Comparison of ENCODE assay signal across 8 cellular contexts in the genomic region with DNA sequence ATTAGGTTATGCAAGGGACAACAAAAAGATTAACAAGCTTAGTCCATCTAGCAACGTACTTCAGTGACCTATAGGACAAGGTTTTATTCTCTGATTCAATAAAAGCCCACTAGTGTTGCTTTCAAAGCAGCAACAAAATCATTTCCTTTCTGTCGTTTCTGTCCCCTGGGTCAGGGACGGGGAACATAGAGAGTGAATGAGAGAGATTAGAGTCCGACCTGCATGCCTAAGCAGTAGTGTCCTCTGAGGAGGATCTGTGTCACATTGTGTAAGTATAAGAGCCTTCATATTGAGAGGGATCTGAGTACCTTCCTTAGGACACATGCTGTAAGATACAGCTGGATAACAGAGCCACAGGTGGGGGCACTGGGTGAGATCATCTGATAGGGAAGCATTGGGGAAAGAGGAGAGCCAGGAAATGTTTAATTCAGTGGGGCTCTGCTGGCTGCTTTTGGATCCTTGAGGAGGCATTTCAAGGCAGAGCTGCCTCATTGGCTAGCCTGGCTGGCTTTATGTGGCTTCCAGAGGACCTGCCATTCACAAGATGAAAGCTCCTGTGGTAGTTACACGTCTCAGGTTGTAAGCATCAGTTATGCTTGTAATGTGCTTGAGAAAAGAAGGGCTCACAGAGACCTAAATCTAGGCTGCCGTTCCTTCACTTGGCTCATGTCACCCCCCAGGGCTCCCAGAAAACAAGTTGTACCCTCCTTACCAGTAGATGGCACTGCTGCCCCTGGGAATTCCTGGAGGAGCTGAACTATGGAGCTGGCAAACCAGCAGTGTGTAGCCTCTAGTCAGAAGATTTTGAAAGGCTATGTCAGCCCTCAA. TPM values are rescaled to one million over a fixed set of nuclear protein-coding genes. Genes with fewer than 3 reads are reported as not detected.
DNase-seq lines count a peak whose midpoint lies in the region; ATAC-seq and TF ChIP-seq lines count a peak whose summit lies in the region.

No MANE protein-coding gene starts in this region.

- peak; percentile 44 for DNase-seq in DMS53 treated with DMSO at 0.1 percent for 48 hours (lab: John Stamatoyannopoulos, UW; ENCODE audit: unreplicated experiment)
- peak; percentile 40 for DNase-seq in GOT3 (lab: John Stamatoyannopoulos, UW)
- DNase-seq in NCI-H2081 (lab: John Stamatoyannopoulos, UW) = peak; percentile 89 to 93
- peak; percentile 86 for DNase-seq in WERI-Rb-1

- 23 to 36% methylated on average over 4 to 6 of the region's 6 CpGs for whole genome bisulfite sequencing in gastroesophageal sphincter (ENCODE audit: low coverage in 1 of 2), 2 donors

- no peak overlapping the region for H3K27ac ChIP-seq in WERI-Rb-1
- H3K27ac ChIP-seq in gastroesophageal sphincter = peak overlapping the region in 3 of 4 donors; percentile 0 to 71 (median 58)
- peak overlapping the region; percentile 6 for H3K27ac ChIP-seq in parathyroid adenoma

- ATAC-seq in gastroesophageal sphincter = peak; percentile 69
- ATAC-seq in HG03442 (IDR thresholded peaks at IDR 0.05; ENCODE audit: unreplicated experiment) = no peak
- no peak for ATAC-seq in HG02840 (IDR thresholded peaks at IDR 0.05; ENCODE audit: low FRiP score, unreplicated experiment)

- TF ChIP-seq EP300 in gastroesophageal sphincter (IDR thresholded peaks at IDR 0.05) = no peak

- H3K27me3 ChIP-seq in WERI-Rb-1 (ENCODE audit: insufficient read depth, low read depth, severe bottlenecking) (no peaks in the 10 kb centered on the region), gastroesophageal sphincter (peaks cover 23% of the 10 kb centered on the region), parathyroid adenoma (ENCODE audit: control insufficient read depth, insufficient read depth, low read length) (no peaks in the 10 kb centered on the region)

- peak overlapping the region; percentile 20 for H3K4me3 ChIP-seq in WERI-Rb-1 (ENCODE audit: low read depth, low read length)
- H3K4me3 ChIP-seq in gastroesophageal sphincter = no peak overlapping the region
- no peak overlapping the region for H3K4me3 ChIP-seq in parathyroid adenoma (ENCODE audit: low read depth, low read length)

- no peaks in the 10 kb centered on the region for H3K79me2 ChIP-seq in parathyroid adenoma

- peaks cover 0 to 57% (median 0%) of the 10 kb centered on the region in 3 donors for H3K4me1 ChIP-seq in gastroesophageal sphincter
- H3K4me1 ChIP-seq in parathyroid adenoma = peaks cover 6% of the 10 kb centered on the region

- TF ChIP-seq POLR2A in gastroesophageal sphincter (IDR thresholded peaks at IDR 0.05) = no peak

- peak; percentile 71 for TF ChIP-seq CTCF in WERI-Rb-1 (IDR thresholded peaks at IDR 0.05; ENCODE audit: low read depth, low read length)
- peak; percentile 39 to 84 (median 74) for TF ChIP-seq CTCF in gastroesophageal sphincter (IDR thresholded peaks at IDR 0.05)
- TF ChIP-seq CTCF in parathyroid adenoma (IDR thresholded peaks at IDR 0.05) = peak; percentile 84

- H3K9me3 ChIP-seq in WERI-Rb-1 (ENCODE audit: severe bottlenecking) = no peaks in the 10 kb centered on the region
- H3K9me3 ChIP-seq in gastroesophageal sphincter = no peaks in the 10 kb centered on the region
- H3K9me3 ChIP-seq in parathyroid adenoma (ENCODE audit: control insufficient read depth, low read length) = no peaks in the 10 kb centered on the region

- no peaks in the 10 kb centered on the region for H3K36me3 ChIP-seq in WERI-Rb-1
- H3K36me3 ChIP-seq in gastroesophageal sphincter = peaks cover 0 to 4% of the 10 kb centered on the region in 2 donors
- H3K36me3 ChIP-seq in parathyroid adenoma (ENCODE audit: control insufficient read depth, insufficient read depth, low read length) = no peaks in the 10 kb centered on the region

- peak overlapping the region; percentile 5 for H3K4me2 ChIP-seq in parathyroid adenoma (ENCODE audit: low read length)

- peak overlapping the region; percentile 68 for H2AFZ ChIP-seq in parathyroid adenoma

- no peak overlapping the region for H3K9ac ChIP-seq in parathyroid adenoma

RNA-seq across cellular contexts. Expression of a gene that starts 2.7 kb away (rescaled TPM):
- 1 to 10 TPM; 2.7 to 7.3 (median 4.1) TPM for total RNA-seq in gastroesophageal sphincter

Comparison
In these comparisons a context has a peak if more than half of its experiments do, and no peak if none do; other contexts are left out.
1. DNase-seq: peak in every context shown above with its lines; median percentile 91 in NCI-H2081; 86 in WERI-Rb-1; 44 in DMS53 treated with DMSO at 0.1 percent for 48 hours; 40 in GOT3.